In the genomic region with DNA sequence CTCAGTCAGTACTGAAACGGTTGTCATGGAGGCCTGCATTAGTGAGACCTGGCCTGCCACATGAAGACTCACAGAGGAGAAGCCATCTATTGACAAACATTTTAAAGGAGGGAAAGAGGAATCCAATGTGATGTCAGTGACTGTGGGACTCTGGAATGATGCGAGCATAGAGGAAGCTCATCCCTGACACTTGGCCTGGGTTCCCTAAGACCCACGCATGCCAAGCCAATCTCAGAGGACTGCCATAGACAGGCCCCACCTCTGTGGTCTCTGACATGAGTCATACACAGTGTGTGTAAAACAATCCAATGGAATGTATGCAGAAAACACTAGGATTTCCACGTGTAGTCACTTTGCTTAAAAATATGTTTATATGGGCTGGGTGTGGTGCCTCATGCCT, we compare ENCODE assay signal across 1 cellular context.
TF ChIP-seq lines count a peak whose summit lies in the region.

No MANE protein-coding gene starts in this region.

TF ChIP-seq in WTC11, 78 proteins besides CTCF, POLR2A, EP300 and RAD21 (continued from another document):
- TF ChIP-seq, protein P1, sequence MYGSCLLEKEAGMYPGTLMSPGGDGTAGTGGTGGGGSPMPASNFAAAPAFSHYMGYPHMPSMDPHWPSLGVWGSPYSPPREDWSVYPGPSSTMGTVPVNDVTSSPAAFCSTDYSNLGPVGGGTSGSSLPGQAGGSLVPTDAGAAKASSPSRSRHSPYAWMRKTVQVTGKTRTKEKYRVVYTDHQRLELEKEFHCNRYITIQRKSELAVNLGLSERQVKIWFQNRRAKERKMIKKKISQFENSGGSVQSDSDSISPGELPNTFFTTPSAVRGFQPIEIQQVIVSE (CRISPR knock-in tag; IDR thresholded peaks at IDR 0.05; ENCODE audit: borderline replicate concordance) = no peak
- TF ChIP-seq SMAD3 (CRISPR knock-in tag; IDR thresholded peaks at IDR 0.05; ENCODE audit: borderline replicate concordance) = no peak
- no peak for TF ChIP-seq ZNF671 (CRISPR knock-in tag; IDR thresholded peaks at IDR 0.05)
- no peak for TF ChIP-seq ZNF317 (CRISPR knock-in tag; IDR thresholded peaks at IDR 0.05; ENCODE audit: borderline replicate concordance, low read depth)
- TF ChIP-seq, protein P2, sequence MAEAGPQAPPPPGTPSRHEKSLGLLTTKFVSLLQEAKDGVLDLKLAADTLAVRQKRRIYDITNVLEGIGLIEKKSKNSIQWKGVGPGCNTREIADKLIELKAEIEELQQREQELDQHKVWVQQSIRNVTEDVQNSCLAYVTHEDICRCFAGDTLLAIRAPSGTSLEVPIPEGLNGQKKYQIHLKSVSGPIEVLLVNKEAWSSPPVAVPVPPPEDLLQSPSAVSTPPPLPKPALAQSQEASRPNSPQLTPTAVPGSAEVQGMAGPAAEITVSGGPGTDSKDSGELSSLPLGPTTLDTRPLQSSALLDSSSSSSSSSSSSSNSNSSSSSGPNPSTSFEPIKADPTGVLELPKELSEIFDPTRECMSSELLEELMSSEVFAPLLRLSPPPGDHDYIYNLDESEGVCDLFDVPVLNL (CRISPR knock-in tag; IDR thresholded peaks at IDR 0.05; ENCODE audit: borderline replicate concordance, low read depth) = no peak
- TF ChIP-seq, protein P3, sequence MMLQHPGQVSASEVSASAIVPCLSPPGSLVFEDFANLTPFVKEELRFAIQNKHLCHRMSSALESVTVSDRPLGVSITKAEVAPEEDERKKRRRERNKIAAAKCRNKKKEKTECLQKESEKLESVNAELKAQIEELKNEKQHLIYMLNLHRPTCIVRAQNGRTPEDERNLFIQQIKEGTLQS (CRISPR knock-in tag; conservative IDR thresholded peaks at IDR 0.05) = no peak
- no peak for TF ChIP-seq ZNF121 (CRISPR knock-in tag; IDR thresholded peaks at IDR 0.05)
- no peak for TF ChIP-seq SOX15 (CRISPR knock-in tag; IDR thresholded peaks at IDR 0.05)
- no peak for TF ChIP-seq FOXK1 (CRISPR knock-in tag; IDR thresholded peaks at IDR 0.05)
- TF ChIP-seq, protein P4, sequence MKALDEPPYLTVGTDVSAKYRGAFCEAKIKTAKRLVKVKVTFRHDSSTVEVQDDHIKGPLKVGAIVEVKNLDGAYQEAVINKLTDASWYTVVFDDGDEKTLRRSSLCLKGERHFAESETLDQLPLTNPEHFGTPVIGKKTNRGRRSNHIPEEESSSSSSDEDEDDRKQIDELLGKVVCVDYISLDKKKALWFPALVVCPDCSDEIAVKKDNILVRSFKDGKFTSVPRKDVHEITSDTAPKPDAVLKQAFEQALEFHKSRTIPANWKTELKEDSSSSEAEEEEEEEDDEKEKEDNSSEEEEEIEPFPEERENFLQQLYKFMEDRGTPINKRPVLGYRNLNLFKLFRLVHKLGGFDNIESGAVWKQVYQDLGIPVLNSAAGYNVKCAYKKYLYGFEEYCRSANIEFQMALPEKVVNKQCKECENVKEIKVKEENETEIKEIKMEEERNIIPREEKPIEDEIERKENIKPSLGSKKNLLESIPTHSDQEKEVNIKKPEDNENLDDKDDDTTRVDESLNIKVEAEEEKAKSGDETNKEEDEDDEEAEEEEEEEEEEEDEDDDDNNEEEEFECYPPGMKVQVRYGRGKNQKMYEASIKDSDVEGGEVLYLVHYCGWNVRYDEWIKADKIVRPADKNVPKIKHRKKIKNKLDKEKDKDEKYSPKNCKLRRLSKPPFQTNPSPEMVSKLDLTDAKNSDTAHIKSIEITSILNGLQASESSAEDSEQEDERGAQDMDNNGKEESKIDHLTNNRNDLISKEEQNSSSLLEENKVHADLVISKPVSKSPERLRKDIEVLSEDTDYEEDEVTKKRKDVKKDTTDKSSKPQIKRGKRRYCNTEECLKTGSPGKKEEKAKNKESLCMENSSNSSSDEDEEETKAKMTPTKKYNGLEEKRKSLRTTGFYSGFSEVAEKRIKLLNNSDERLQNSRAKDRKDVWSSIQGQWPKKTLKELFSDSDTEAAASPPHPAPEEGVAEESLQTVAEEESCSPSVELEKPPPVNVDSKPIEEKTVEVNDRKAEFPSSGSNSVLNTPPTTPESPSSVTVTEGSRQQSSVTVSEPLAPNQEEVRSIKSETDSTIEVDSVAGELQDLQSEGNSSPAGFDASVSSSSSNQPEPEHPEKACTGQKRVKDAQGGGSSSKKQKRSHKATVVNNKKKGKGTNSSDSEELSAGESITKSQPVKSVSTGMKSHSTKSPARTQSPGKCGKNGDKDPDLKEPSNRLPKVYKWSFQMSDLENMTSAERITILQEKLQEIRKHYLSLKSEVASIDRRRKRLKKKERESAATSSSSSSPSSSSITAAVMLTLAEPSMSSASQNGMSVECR (CRISPR knock-in tag; IDR thresholded peaks at IDR 0.05; ENCODE audit: borderline replicate concordance) = no peak
- no peak for TF ChIP-seq JAZF1 (CRISPR knock-in tag; IDR thresholded peaks at IDR 0.05)
- no peak for TF ChIP-seq ZNF416 (CRISPR knock-in tag; IDR thresholded peaks at IDR 0.05)
